ENCODE assay signal across 9 cellular contexts in the genomic region with DNA sequence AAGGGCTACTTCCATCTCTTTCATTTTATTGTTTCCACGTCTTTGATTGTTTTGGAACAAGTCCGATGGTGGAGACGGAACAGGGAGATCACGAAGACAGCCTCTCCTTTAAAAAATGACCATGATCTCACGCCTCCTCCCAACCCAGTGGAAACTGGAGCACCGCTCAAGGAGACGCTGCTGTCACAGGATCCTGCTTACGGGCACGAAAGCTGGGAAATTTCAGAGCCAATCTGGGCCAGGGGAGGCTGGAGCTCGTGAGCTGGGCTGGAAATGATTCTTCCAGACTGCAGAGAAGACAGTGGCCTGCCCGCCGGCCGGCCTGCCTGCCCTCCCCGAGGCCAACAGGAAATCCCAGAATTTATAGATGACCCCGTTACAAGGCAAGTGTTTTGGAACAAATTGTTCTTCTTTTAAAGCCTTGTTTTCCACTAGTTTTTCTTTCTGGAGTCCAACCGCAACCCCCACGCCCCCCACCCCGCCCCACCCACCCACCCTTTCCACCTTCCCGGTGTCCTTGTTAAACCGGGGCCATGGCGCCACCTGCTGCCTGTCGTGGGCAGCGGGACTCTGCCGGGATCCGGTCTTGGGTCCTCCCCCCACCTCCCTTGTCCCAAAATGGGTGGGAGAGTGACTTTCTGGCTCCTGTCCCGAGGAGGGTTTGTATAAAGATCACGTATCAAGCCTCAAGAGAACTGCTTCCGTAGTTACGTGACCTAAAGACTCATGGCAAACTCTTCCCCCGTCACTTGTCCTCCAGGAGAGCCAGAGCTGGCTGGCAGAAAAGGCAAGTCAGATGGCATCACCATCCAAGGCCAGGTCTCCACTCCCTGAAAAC. TPM values are rescaled to one million over a fixed set of nuclear protein-coding genes. Genes with fewer than 3 reads are reported as not detected.
A peak's percentile ranks its signal among the peaks of the same experiment; 100 is the strongest.
DNase-seq lines count a peak whose midpoint lies in the region; ATAC-seq and TF ChIP-seq lines count a peak whose summit lies in the region.
"Had no signal": no experiment of that assay in that cellular context is flagged by ENCODE, and none has a peak within 500 bp of the region (broad histone marks: within the 10 kb centered on the region; RNA-seq: fewer than 3 reads in every experiment).

No MANE protein-coding gene starts in this region.

- peaks cover 0 to 2% of the 10 kb centered on the region in 2 donors for H3K27me3 Mint-ChIP-seq in CD8-positive, alpha-beta memory T cell
- H3K27me3 Mint-ChIP-seq: activated naive CD8-positive, alpha-beta T cell had no signal

- no peaks in the 10 kb centered on the region for H3K36me3 Mint-ChIP-seq in CD8-positive, alpha-beta memory T cell
- H3K36me3 Mint-ChIP-seq: activated naive CD8-positive, alpha-beta T cell had no signal

- POLR2A ChIA-PET in CD8-positive, alpha-beta memory T cell (lab: Charles Lee) = no interaction called here

- CTCF ChIA-PET in CD8-positive, alpha-beta memory T cell (lab: Charles Lee) = interaction anchor here (0.7 to 3.3 kb wide), 14 partner anchors 10 to 605 kb away, joined by 3 to 15 read pairs (median 3); a partner anchor contains a TSS

- DNase-seq in CD8-positive, alpha-beta memory T cell = peak; percentile 19 to 61 (median 26)
- DNase-seq in HK-2 (ENCODE audit: unreplicated experiment) = peak; percentile 36
- DNase-seq in activated CD4-positive, CD25-positive, alpha-beta regulatory T cell (lab: John Stamatoyannopoulos, UW) = peak; percentile 9 to 21 (median 14)
- DNase-seq in central memory CD4-positive, alpha-beta T cell = peak; percentile 32
- no peak for DNase-seq in kidney epithelial cell (ENCODE audit: low read depth)
- peak; percentile 37 to 64 (median 50) for DNase-seq in stimulated activated CD4-positive, alpha-beta T cell treated with anti-CD3 and anti-CD28 coated beads, Interleukin-12 subunit alpha, Interleukin-12 subunit beta, amount 100 ng/mL, for 48 hours (ENCODE audit: low read depth in 2 of 3, low spot score in 1 of 3)
- no peak for DNase-seq in LoVo (ENCODE audit: low spot score)

- H3K4me3 ChIP-seq in CD8-positive, alpha-beta memory T cell (ENCODE audit: low read length) = no peak overlapping the region
- peak overlapping the region; percentile 6 for H3K4me3 ChIP-seq in kidney epithelial cell (ENCODE audit: low read depth, low read length)

- H3K9me3 Mint-ChIP-seq in CD8-positive, alpha-beta memory T cell = no peaks in the 10 kb centered on the region

- peak; percentile 70 for TF ChIP-seq CTCF in kidney epithelial cell (IDR thresholded peaks at IDR 0.05; ENCODE audit: insufficient read depth, low read length, poor library complexity, severe bottlenecking)

- peaks cover 4 to 13% (median 13%) of the 10 kb centered on the region in 3 donors for H3K4me1 Mint-ChIP-seq in CD8-positive, alpha-beta memory T cell

- no peak overlapping the region for H3K4me3 Mint-ChIP-seq in CD8-positive, alpha-beta memory T cell
- H3K4me3 Mint-ChIP-seq: activated naive CD8-positive, alpha-beta T cell had no signal

- no peaks in the 10 kb centered on the region for H3K9me3 ChIP-seq in CD8-positive, alpha-beta memory T cell (ENCODE audit: low read length)

- H3K27ac ChIP-seq in CD8-positive, alpha-beta memory T cell (ENCODE audit: low read depth, low read length) = peak overlapping the region; percentile 10

- peak overlapping the region in 1 of 8 donors; percentile 51 for H3K27ac Mint-ChIP-seq in CD8-positive, alpha-beta memory T cell
- H3K27ac Mint-ChIP-seq: activated naive CD8-positive, alpha-beta T cell had no signal

- ATAC-seq in GM18868 (IDR thresholded peaks at IDR 0.05; ENCODE audit: unreplicated experiment) = no peak

- no peaks in the 10 kb centered on the region for H3K36me3 ChIP-seq in CD8-positive, alpha-beta memory T cell (ENCODE audit: insufficient read depth, low read length)
- no peaks in the 10 kb centered on the region for H3K36me3 ChIP-seq in kidney epithelial cell (ENCODE audit: control insufficient read depth, insufficient read depth, low read length)

- H3K4me1 ChIP-seq in CD8-positive, alpha-beta memory T cell (ENCODE audit: insufficient read depth, low read length) = peaks cover 18% of the 10 kb centered on the region

- H3K27me3 ChIP-seq in CD8-positive, alpha-beta memory T cell (ENCODE audit: insufficient read depth, low read length, poor library complexity, severe bottlenecking) = no peaks in the 10 kb centered on the region
- H3K27me3 ChIP-seq in kidney epithelial cell (ENCODE audit: control insufficient read depth, insufficient read depth, low read length) = no peaks in the 10 kb centered on the region

RNA-seq across cellular contexts. Expression of a gene that starts 40.3 kb away (rescaled TPM):
- total RNA-seq in CD8-positive, alpha-beta memory T cell = 1 to 10 TPM in 1 of 2 experiments, under 1 TPM in 1; 0.96 to 1.7 TPM
- 5.8 TPM for polyA plus RNA-seq in CD8-positive, alpha-beta memory T cell
- 1.2 and 1.5 TPM in 2 replicates for total RNA-seq in kidney epithelial cell

Comparison
In these comparisons a context has a peak if more than half of its experiments do, and no peak if none do; other contexts are left out.
1. DNase-seq: peak in CD8-positive, alpha-beta memory T cell (5 of 5), HK-2 (single experiment), activated CD4-positive, CD25-positive, alpha-beta regulatory T cell (4 of 4), central memory CD4-positive, alpha-beta T cell (single experiment) and stimulated activated CD4-positive, alpha-beta T cell treated with anti-CD3 and anti-CD28 coated beads, Interleukin-12 subunit alpha, Interleukin-12 subunit beta, amount 100 ng/mL, for 48 hours (3 of 3); none in kidney epithelial cell (single experiment) and LoVo (single experiment).